8 cellular contexts compared by ENCODE assay signal in genomic region chr4:1290165-1290977, GRCh38. TPM values are rescaled to one million over a fixed set of nuclear protein-coding genes. Genes with fewer than 3 reads are reported as not detected.
A peak's percentile ranks its signal among the peaks of the same experiment; 100 is the strongest.
DNase-seq lines count a peak whose midpoint lies in the region; ATAC-seq and TF ChIP-seq lines count a peak whose summit lies in the region.

No MANE protein-coding gene starts in this region.

- intact Hi-C loops in activated T-helper 2 cell treated with anti-CD3 and anti-CD28 coated beads, Interferon-gamma antibody, Interleukin-2, Interleukin-4, amounts not matched to agents 10 μg/mL and 5 μg/mL and 100 μg/mL, durations not matched to agents 14 hours and 24 hours and 36 hours (cut with micrococcal nuclease) = no loop called here
- intact Hi-C loops in spleen (cut with DNase I; ENCODE audit: low total_unique reads) = loop anchor here (10.0 kb wide), 1 partner anchor 54 kb away; the partner anchor contains the start of gene UVSSA

- H3K9me3 ChIP-seq in spleen = peaks cover 0 to 8% (median 6%) of the 10 kb centered on the region in 8 donors

- 0 to 1% (median 1%) methylated on average over 29 to 47 of the region's 47 CpGs for WGBS in spleen, 5 donors

- H3K27ac Mint-ChIP-seq in activated T-helper 2 cell treated with anti-CD3 and anti-CD28 coated beads, Interferon-gamma antibody, Interleukin-2, Interleukin-4, amounts not matched to agents 10 μg/mL and 5 μg/mL and 100 μg/mL, durations not matched to agents 14 hours and 24 hours and 36 hours = peak overlapping the region; percentile 90

- peaks cover 23% of the 10 kb centered on the region for H3K4me1 Mint-ChIP-seq in activated T-helper 2 cell treated with anti-CD3 and anti-CD28 coated beads, Interferon-gamma antibody, Interleukin-2, Interleukin-4, amounts not matched to agents 10 μg/mL and 5 μg/mL and 100 μg/mL, durations not matched to agents 14 hours and 24 hours and 36 hours (ENCODE audit: low read depth)

- no peak for TF ChIP-seq CTCF in spleen (IDR thresholded peaks at IDR 0.05 in 8 of 11, conservative IDR thresholded peaks at IDR 0.05 in 3 of 11)

- H3K4me3 Mint-ChIP-seq in activated T-helper 2 cell treated with anti-CD3 and anti-CD28 coated beads, Interferon-gamma antibody, Interleukin-2, Interleukin-4, amounts not matched to agents 10 μg/mL and 5 μg/mL and 100 μg/mL, durations not matched to agents 14 hours and 24 hours and 36 hours (ENCODE audit: low read depth) = peak overlapping the region; percentile 97

- peak overlapping the region; percentile 84 to 95 (median 90) for H3K27ac ChIP-seq in spleen

- peak; percentile 5 for ATAC-seq in HG03066 (IDR thresholded peaks at IDR 0.05; ENCODE audit: low read depth, unreplicated experiment)

- peaks cover 0 to 18% (median 0%) of the 10 kb centered on the region in 6 donors for H3K36me3 ChIP-seq in spleen

- H3K27me3 ChIP-seq in spleen (replicated peaks in 1 of 7) = no peaks in the 10 kb centered on the region

- peak; percentile 40 for DNase-seq in DMS 273 (lab: John Stamatoyannopoulos, UW; ENCODE audit: unreplicated experiment)
- no peak for DNase-seq in DMS 273 treated with DMSO at 0.1 percent for 48 hours (lab: John Stamatoyannopoulos, UW)
- no peak for DNase-seq in activated T-helper 2 cell treated with anti-CD3 and anti-CD28 coated beads, Interferon-gamma antibody, Interleukin-2, Interleukin-4, amounts not matched to agents 10 μg/mL and 5 μg/mL and 100 μg/mL, durations not matched to agents 14 hours and 24 hours and 36 hours (ENCODE audit: low spot score)
- peak; percentile 76 for DNase-seq in spleen
- DNase-seq in SW 1271 (lab: John Stamatoyannopoulos, UW) = no peak
- DNase-seq in NCI-H82 treated with DMSO at 0.1 percent for 48 hours (lab: John Stamatoyannopoulos, UW; ENCODE audit: unreplicated experiment) = no peak

- H3K36me3 Mint-ChIP-seq in activated T-helper 2 cell treated with anti-CD3 and anti-CD28 coated beads, Interferon-gamma antibody, Interleukin-2, Interleukin-4, amounts not matched to agents 10 μg/mL and 5 μg/mL and 100 μg/mL, durations not matched to agents 14 hours and 24 hours and 36 hours (ENCODE audit: low read depth) = peaks cover 10% of the 10 kb centered on the region

- TF ChIP-seq POLR2A in spleen (IDR thresholded peaks at IDR 0.05) = no peak

- H3K27me3 Mint-ChIP-seq in activated T-helper 2 cell treated with anti-CD3 and anti-CD28 coated beads, Interferon-gamma antibody, Interleukin-2, Interleukin-4, amounts not matched to agents 10 μg/mL and 5 μg/mL and 100 μg/mL, durations not matched to agents 14 hours and 24 hours and 36 hours (ENCODE audit: low read depth) = no peaks in the 10 kb centered on the region

- H3K4me1 ChIP-seq in spleen = peaks cover 44 to 64% (median 58%) of the 10 kb centered on the region in 6 donors

- H3K4me3 ChIP-seq in iPS-11a (ENCODE audit: low read depth, low read length) = peak overlapping the region; percentile 85
- H3K4me3 ChIP-seq in spleen = peak overlapping the region; percentile 64 to 97 (median 90)

- peaks cover 9% of the 10 kb centered on the region for H3K9me3 Mint-ChIP-seq in activated T-helper 2 cell treated with anti-CD3 and anti-CD28 coated beads, Interferon-gamma antibody, Interleukin-2, Interleukin-4, amounts not matched to agents 10 μg/mL and 5 μg/mL and 100 μg/mL, durations not matched to agents 14 hours and 24 hours and 36 hours

RNA-seq across cellular contexts. Expression of gene MAEA, which starts 0.7 kb away (rescaled TPM):
- total RNA-seq in activated T-helper 2 cell treated with anti-CD3 and anti-CD28 coated beads, Interferon-gamma antibody, Interleukin-2, Interleukin-4, amounts not matched to agents 10 μg/mL and 5 μg/mL and 100 μg/mL, durations not matched to agents 14 hours and 24 hours and 36 hours = 59.2 and 62.8 TPM in 2 replicates
- 100 to 1,000 TPM in 1 of 7 donors, 10 to 100 TPM in 6; 64.3 to 112 (median 85.6) TPM for total RNA-seq in spleen
- polyA plus RNA-seq in spleen = 10 to 100 TPM; 46.6 to 76.5 (median 58.8) TPM

RNA-seq across cellular contexts. Expression of gene CTBP1, which starts 41.4 kb away (rescaled TPM):
- total RNA-seq in activated T-helper 2 cell treated with anti-CD3 and anti-CD28 coated beads, Interferon-gamma antibody, Interleukin-2, Interleukin-4, amounts not matched to agents 10 μg/mL and 5 μg/mL and 100 μg/mL, durations not matched to agents 14 hours and 24 hours and 36 hours = 194 and 195 TPM in 2 replicates
- total RNA-seq in spleen = 100 to 1,000 TPM; 162 to 226 (median 196) TPM
- polyA plus RNA-seq in spleen = 100 to 1,000 TPM; 101 to 176 (median 123) TPM

RNA-seq across cellular contexts. Expression of gene UVSSA, which starts 56.6 kb away (rescaled TPM):
- 23.3 and 23.5 TPM in 2 replicates for total RNA-seq in activated T-helper 2 cell treated with anti-CD3 and anti-CD28 coated beads, Interferon-gamma antibody, Interleukin-2, Interleukin-4, amounts not matched to agents 10 μg/mL and 5 μg/mL and 100 μg/mL, durations not matched to agents 14 hours and 24 hours and 36 hours
- 10 to 100 TPM; 23.9 to 54.0 (median 37.1) TPM for total RNA-seq in spleen
- polyA plus RNA-seq in spleen = 10 to 100 TPM in 2 of 3 donors, 1 to 10 TPM in 1; 3.0 to 15.5 (median 10.3) TPM

Comparison
In these comparisons a context has a peak if more than half of its experiments do, and no peak if none do; other contexts are left out.
1. DNase-seq: peak in DMS 273 (single experiment) and spleen (single experiment); none in DMS 273 treated with DMSO at 0.1 percent for 48 hours (single experiment), activated T-helper 2 cell treated with anti-CD3 and anti-CD28 coated beads, Interferon-gamma antibody, Interleukin-2, Interleukin-4, amounts not matched to agents 10 μg/mL and 5 μg/mL and 100 μg/mL, durations not matched to agents 14 hours and 24 hours and 36 hours (single experiment), SW 1271 (0 of 2) and NCI-H82 treated with DMSO at 0.1 percent for 48 hours (single experiment).